ENCODE assay signal across 1 cellular context in genomic region chr22:40024201-40025061, GRCh38.
TF ChIP-seq lines count a peak whose summit lies in the region.

No MANE protein-coding gene starts in this region.

TF ChIP-seq in H1, 55 proteins besides CTCF, POLR2A, EP300 and RAD21:
- TF ChIP-seq GABPA (IDR thresholded peaks at IDR 0.05; ENCODE audit: borderline replicate concordance, insufficient read depth, low read length) (peak; percentile 59; the same call in 1 of the 2 replicates), CBX5 (IDR thresholded peaks at IDR 0.05; ENCODE audit: low read depth, low read length) (no peak), SRF (IDR thresholded peaks at IDR 0.05; ENCODE audit: low read depth, low read length) (0 out of 2 replicates have a peak, but pooled peaks have one; percentile 34), ASH2L (IDR thresholded peaks at IDR 0.05; ENCODE audit: low read length) (no peak), CREB1 (IDR thresholded peaks at IDR 0.05) (0 out of 2 replicates have a peak, but pooled peaks have one; percentile 38), SIN3A (conservative IDR thresholded peaks at IDR 0.05 in 1 of 2, IDR thresholded peaks at IDR 0.05 in 1 of 2; ENCODE audit: low read depth in 1 of 2, low read length in 2 of 2) (peak in 1 of 2 experiments; percentile 79; a peak in 2 of 4 replicates), HDAC6 (IDR thresholded peaks at IDR 0.05; ENCODE audit: low read depth, low read length) (no peak), RFX5 (IDR thresholded peaks at IDR 0.05; ENCODE audit: borderline replicate concordance, low read depth, low read length) (no peak)
